ENCODE assay signal across 8 cellular contexts in the genomic region with DNA sequence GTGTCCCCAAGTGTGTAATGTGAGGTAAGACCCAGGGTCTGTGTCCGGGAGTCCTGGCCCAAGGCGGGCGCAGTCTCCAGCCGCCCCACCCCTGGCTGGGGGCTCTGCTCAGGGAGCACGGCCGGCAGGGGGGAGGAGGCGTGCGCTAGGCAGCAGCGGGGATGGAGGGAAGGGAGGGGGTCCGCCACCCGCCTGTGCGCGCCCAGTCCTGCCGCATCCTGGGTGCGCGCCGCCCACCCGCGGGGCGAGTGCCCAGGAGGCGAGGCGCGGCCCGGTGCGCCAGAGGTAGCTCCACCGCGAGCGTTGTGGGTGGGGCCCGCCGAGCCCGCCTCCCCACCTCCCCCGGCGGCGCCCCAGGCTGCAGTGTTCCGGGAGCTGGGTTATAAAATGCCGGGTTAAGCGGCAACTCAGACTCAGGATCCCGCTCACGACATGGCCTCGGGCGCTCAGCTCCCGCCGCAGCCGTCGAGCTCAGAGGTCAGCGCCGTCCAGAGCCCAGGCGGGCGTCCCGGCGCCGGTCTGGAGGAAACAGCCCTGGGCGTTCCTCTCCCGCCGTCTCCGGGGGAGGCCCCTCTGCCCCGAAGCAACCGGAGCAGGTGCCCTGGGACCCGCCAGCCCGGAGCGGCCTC. TPM values are rescaled to one million over a fixed set of nuclear protein-coding genes. Genes with fewer than 3 reads are reported as not detected.
DNase-seq lines count a peak whose midpoint lies in the region; ATAC-seq and TF ChIP-seq lines count a peak whose summit lies in the region.

A gene with protein sequence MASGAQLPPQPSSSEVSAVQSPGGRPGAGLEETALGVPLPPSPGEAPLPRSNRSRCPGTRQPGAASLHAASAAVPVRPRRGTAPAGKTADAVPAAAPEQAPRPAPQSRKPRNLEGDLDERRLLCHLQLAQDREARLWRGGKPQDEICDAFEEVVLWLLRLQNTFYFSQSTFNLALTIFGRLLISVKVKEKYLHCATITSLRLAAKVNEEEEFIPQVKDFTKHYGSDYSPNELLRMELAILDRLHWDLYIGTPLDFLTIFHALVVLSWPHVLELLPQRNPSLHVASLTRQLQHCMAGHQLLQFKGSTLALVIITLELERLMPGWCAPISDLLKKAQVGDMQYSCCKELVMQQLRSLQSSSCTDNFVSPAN (plus strand): TSS at position 363 of the 629 bp plus-strand sequence. CDS start 70 bp downstream, at position 433.

- H3K4me3 ChIP-seq in esophagus (ENCODE audit: low read depth in 1 of 2, low read length in 2 of 2), result peak within 1 kb of the TSS; percentile 30 to 50
- H3K4me3 ChIP-seq in neuronal stem cell (ENCODE audit: low read length in 2 of 2), result peak within 1 kb of the TSS; percentile 24 to 72
- H3K4me3 ChIP-seq in thyroid gland (replicated peaks in 1 of 3), result peak within 1 kb of the TSS; percentile 18 to 66 (median 47)

- H3K27me3 Mint-ChIP-seq in activated CD8-positive, alpha-beta memory T cell treated with anti-CD3 and anti-CD28 coated beads, Interleukin-2, amount 10 ng/mL, durations not matched to agents 7 days and 5 days, result peaks cover 10% of the 10 kb centered on the region

- 1 to 2% methylated on average over 49 to 61 of the region's 61 CpGs for WGBS in esophagus, 2 donors
- no CpG with 5 or more reads among the region's 61 CpGs for WGBS in neuronal stem cell (ENCODE audit: extremely low coverage in 2 of 2, insufficient read length in 2 of 2, insufficient replicate concordance in 1 of 2), 2 donors
- WGBS in thyroid gland, 2 donors, result 0 to 2% methylated on average over 3 to 24 of the region's 61 CpGs

- H3K4me3 Mint-ChIP-seq in activated CD8-positive, alpha-beta memory T cell treated with anti-CD3 and anti-CD28 coated beads, Interleukin-2, amount 10 ng/mL, durations not matched to agents 7 days and 5 days, result peak within 1 kb of the TSS; percentile 76

- H4K91ac ChIP-seq in neuronal stem cell (ENCODE audit: low read depth, low read length, poor library complexity), result no peak within 1 kb of the TSS

- no peaks in the 10 kb centered on the region for H3K9me3 Mint-ChIP-seq in activated CD8-positive, alpha-beta memory T cell treated with anti-CD3 and anti-CD28 coated beads, Interleukin-2, amount 10 ng/mL, durations not matched to agents 7 days and 5 days (ENCODE audit: low read depth)

- peak within 1 kb of the TSS; percentile 71 for H2AK5ac ChIP-seq in neuronal stem cell (ENCODE audit: low read depth, low read length)

- peak within 1 kb of the TSS; percentile 58 for H2BK120ac ChIP-seq in neuronal stem cell (ENCODE audit: low read depth, low read length)

- no peak within 1 kb of the TSS for H2BK5ac ChIP-seq in neuronal stem cell (ENCODE audit: low read length)

- ATAC-seq in HG03460 (IDR thresholded peaks at IDR 0.05; ENCODE audit: unreplicated experiment), result peak; percentile 36
- ATAC-seq in activated CD8-positive, alpha-beta memory T cell treated with anti-CD3 and anti-CD28 coated beads, Interleukin-2, amount 10 ng/mL, durations not matched to agents 7 days and 5 days, result peak; percentile 87

- H3K18ac ChIP-seq in neuronal stem cell (ENCODE audit: low read length), result peak within 1 kb of the TSS; percentile 88

- CTCF ChIA-PET in activated CD8-positive, alpha-beta memory T cell treated with anti-CD3 and anti-CD28 coated beads, Interleukin-2, amount 10 ng/mL, durations not matched to agents 7 days and 5 days (lab: Charles Lee), result interaction anchor here (0.6 to 2.8 kb wide), 30 partner anchors 10 to 378 kb away, joined by 3 to 31 read pairs (median 4); a partner anchor contains a TSS

- peak within 1 kb of the TSS; percentile 66 for H2BK12ac ChIP-seq in neuronal stem cell (ENCODE audit: low read length)

- H3K27ac ChIP-seq in esophagus (ENCODE audit: low read depth in 2 of 2, low read length in 1 of 2) (peak within 1 kb of the TSS; percentile 3 to 56), neuronal stem cell (replicated peaks; ENCODE audit: low read length) (no peak within 1 kb of the TSS), thyroid gland (no peak within 1 kb of the TSS)

- H3K4me1 ChIP-seq in esophagus (ENCODE audit: control insufficient read depth in 2 of 2, insufficient read depth in 2 of 2, low read length in 1 of 2), result peaks cover 0 to 7% of the 10 kb centered on the region in 2 donors
- no peaks in the 10 kb centered on the region for H3K4me1 ChIP-seq in neuronal stem cell (ENCODE audit: control insufficient read depth in 2 of 2, insufficient read depth in 1 of 2, low read depth in 1 of 2, low read length in 2 of 2)
- H3K4me1 ChIP-seq in thyroid gland, result peaks cover 0 to 16% of the 10 kb centered on the region in 2 donors

- H3K9ac ChIP-seq in neuronal stem cell (ENCODE audit: low read depth, low read length, poor library complexity), result peak within 1 kb of the TSS; percentile 63

- H3K27ac Mint-ChIP-seq in activated CD8-positive, alpha-beta memory T cell treated with anti-CD3 and anti-CD28 coated beads, Interleukin-2, amount 10 ng/mL, durations not matched to agents 7 days and 5 days, result peak within 1 kb of the TSS; percentile 70

- peak in 1 of 6 experiments; percentile 25 for TF ChIP-seq CTCF in thyroid gland (IDR thresholded peaks at IDR 0.05)

- H2BK15ac ChIP-seq in neuronal stem cell (ENCODE audit: low read length), result peak within 1 kb of the TSS; percentile 51

- H3K23ac ChIP-seq in neuronal stem cell (ENCODE audit: low read depth, low read length, poor library complexity), result peak within 1 kb of the TSS; percentile 71

- intact Hi-C loops in thyroid gland (cut with DNase I), result loop anchor here (10.0 kb wide), 1 partner anchor 78 kb away; no protein-coding TSS in a partner anchor

- H3K79me1 ChIP-seq in neuronal stem cell (ENCODE audit: low read depth, low read length), result no peaks in the 10 kb centered on the region

- H3K4me2 ChIP-seq in neuronal stem cell (ENCODE audit: insufficient read depth, low read length, poor library complexity, severe bottlenecking), result peak within 1 kb of the TSS; percentile 79

- H3K27me3 ChIP-seq in esophagus (ENCODE audit: control insufficient read depth in 1 of 2, insufficient read depth in 2 of 2, low read length in 2 of 2), result peaks cover 0 to 3% of the 10 kb centered on the region in 2 donors
- peaks cover 14 to 47% (median 41%) of the 10 kb centered on the region in 3 experiments for H3K27me3 ChIP-seq in neuronal stem cell (ENCODE audit: control insufficient read depth in 3 of 3, insufficient read depth in 3 of 3, low read depth in 1 of 3, low read length in 3 of 3)
- no peaks in the 10 kb centered on the region for H3K27me3 ChIP-seq in thyroid gland

- no peaks in the 10 kb centered on the region for H3K36me3 ChIP-seq in esophagus (ENCODE audit: control insufficient read depth in 2 of 2, insufficient read depth in 2 of 2, low read length in 1 of 2)
- no peaks in the 10 kb centered on the region for H3K36me3 ChIP-seq in neuronal stem cell (replicated peaks in 1 of 2; ENCODE audit: control insufficient read depth in 2 of 2, insufficient read depth in 2 of 2, low read length in 2 of 2)
- H3K36me3 ChIP-seq in thyroid gland, result no peaks in the 10 kb centered on the region

- DNase-seq in activated CD8-positive, alpha-beta memory T cell treated with anti-CD3 and anti-CD28 coated beads, Interleukin-2, amount 10 ng/mL, durations not matched to agents 7 days and 5 days, result peak; percentile 70
- DNase-seq in neuronal stem cell (ENCODE audit: low spot score), result no peak
- peak; percentile 33 to 38 for DNase-seq in thyroid gland
- DNase-seq in SW 1271 (lab: John Stamatoyannopoulos, UW), result no peak
- no peak for DNase-seq in mesenteric fat pad (ENCODE audit: low spot score)

- peak within 1 kb of the TSS; percentile 94 for H3K14ac ChIP-seq in neuronal stem cell (ENCODE audit: low read length)

- H3K9me3 ChIP-seq in esophagus (ENCODE audit: control insufficient read depth in 2 of 2, insufficient read depth in 1 of 2, low read depth in 1 of 2, low read length in 1 of 2), result no peaks in the 10 kb centered on the region
- no peaks in the 10 kb centered on the region for H3K9me3 ChIP-seq in neuronal stem cell (replicated peaks in 1 of 2; ENCODE audit: control insufficient read depth in 2 of 2, insufficient read depth in 1 of 2, low read depth in 1 of 2, low read length in 2 of 2)
- H3K9me3 ChIP-seq in thyroid gland, result no peaks in the 10 kb centered on the region

- H3K4ac ChIP-seq in neuronal stem cell (ENCODE audit: low read length), result no peak within 1 kb of the TSS

- peaks cover 11% of the 10 kb centered on the region for H3K36me3 Mint-ChIP-seq in activated CD8-positive, alpha-beta memory T cell treated with anti-CD3 and anti-CD28 coated beads, Interleukin-2, amount 10 ng/mL, durations not matched to agents 7 days and 5 days

- peak within 1 kb of the TSS; percentile 77 for H4K8ac ChIP-seq in neuronal stem cell (ENCODE audit: low read depth, low read length)

- peak; percentile 31 for TF ChIP-seq POLR2A in GM15510 (IDR thresholded peaks at IDR 0.05; ENCODE audit: borderline replicate concordance, extremely low read depth, insufficient read length)
- peak in 1 of 2 donors; percentile 30 for TF ChIP-seq POLR2A in thyroid gland (IDR thresholded peaks at IDR 0.05)

- H2AFZ ChIP-seq in neuronal stem cell (ENCODE audit: low read length), result peak within 1 kb of the TSS; percentile 90

- peaks cover 46% of the 10 kb centered on the region for H3K4me1 Mint-ChIP-seq in activated CD8-positive, alpha-beta memory T cell treated with anti-CD3 and anti-CD28 coated beads, Interleukin-2, amount 10 ng/mL, durations not matched to agents 7 days and 5 days

RNA-seq across cellular contexts. Expression of the gene that starts here (rescaled TPM):
- 10 to 100 TPM; 16.7 to 52.5 TPM for total RNA-seq in activated CD8-positive, alpha-beta memory T cell treated with anti-CD3 and anti-CD28 coated beads, Interleukin-2, amount 10 ng/mL, durations not matched to agents 7 days and 5 days
- polyA plus RNA-seq in esophagus, result under 1 TPM; 0.04 to 0.05 TPM
- 0.17 TPM for polyA plus RNA-seq in neuronal stem cell (2013, experiment 1 of 2)
- polyA plus RNA-seq in neuronal stem cell (2013, experiment 2 of 2), result 0.14 TPM
- under 1 TPM in 3 of 4 donors, not detected in 1; 0.34 to 0.81 (median 0.67) TPM for total RNA-seq in thyroid gland
- not detected for total RNA-seq in mesenteric fat pad

Comparison
In these comparisons a context has a peak if more than half of its experiments do, and no peak if none do; other contexts are left out.
1. RNA of the gene that starts here (total RNA-seq): 16.7 to 52.5 TPM in activated CD8-positive, alpha-beta memory T cell treated with anti-CD3 and anti-CD28 coated beads, Interleukin-2, amount 10 ng/mL, durations not matched to agents 7 days and 5 days; 0.34 to 0.81 TPM in thyroid gland and not detected in mesenteric fat pad (single experiment); every median in the first group is over 4 times any median in the second.
2. Peak in DNase-seq and H3K4me3 ChIP-seq in thyroid gland; RNA of the gene not detected or under 1 TPM.
3. H3K27ac ChIP-seq: peak in esophagus (2 of 2); none in neuronal stem cell (single experiment) and thyroid gland (0 of 3).
4. Peak in every context shown above with its lines, with median percentiles within 50 percentile points of each other: H3K4me3 ChIP-seq.